In the genomic region with DNA sequence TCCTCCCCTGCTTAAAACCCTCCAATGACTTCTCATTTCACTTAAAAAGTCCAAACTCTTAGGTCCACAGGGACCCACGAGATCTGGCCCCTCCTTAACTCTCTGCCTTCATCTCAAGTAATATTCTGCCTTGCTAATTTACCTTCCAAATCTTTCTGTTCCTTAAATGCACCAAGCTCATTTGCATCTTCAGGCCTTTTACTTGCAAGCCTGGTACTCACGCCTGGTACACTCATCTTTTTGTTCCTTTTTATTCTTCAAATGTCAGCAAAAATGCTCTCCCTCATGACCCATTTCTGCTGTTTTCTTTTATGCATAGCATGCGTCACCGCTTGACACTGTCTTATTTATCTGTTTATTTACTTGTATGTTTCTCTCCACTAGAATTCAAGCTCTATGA, we compare ENCODE assay signal across 14 cellular contexts. TPM values are rescaled to one million over a fixed set of nuclear protein-coding genes. Genes with fewer than 3 reads are reported as not detected.
DNase-seq lines count a peak whose midpoint lies in the region; ATAC-seq and TF ChIP-seq lines count a peak whose summit lies in the region.
"Had no signal": no experiment of that assay in that cellular context is flagged by ENCODE, and none has a peak within 500 bp of the region (broad histone marks: within the 10 kb centered on the region; RNA-seq: fewer than 3 reads in every experiment).

No MANE protein-coding gene starts in this region.

- no peak overlapping the region for H3K9ac ChIP-seq in DND-41 (ENCODE audit: low read depth, low read length)

- peaks cover 99% of the 10 kb centered on the region for H3K79me2 ChIP-seq in DND-41 (ENCODE audit: insufficient read depth, low read length)

- no peaks in the 10 kb centered on the region for H3K27me3 ChIP-seq in DND-41 (ENCODE audit: insufficient read depth, low read length, poor library complexity)
- H3K27me3 ChIP-seq in muscle layer of duodenum (ENCODE audit: low read depth, low read length): no peaks in the 10 kb centered on the region
- H3K27me3 ChIP-seq: thyroid gland had no signal

- POLR2A ChIA-PET in activated CD4-positive, alpha-beta memory T cell treated with anti-CD3 and anti-CD28 coated beads for 36 hours (lab: Charles Lee): interaction anchor here (1.0 to 11.0 kb wide), 5 partner anchors 10 to 81 kb away, joined by 3 to 110 read pairs (median 3); no protein-coding TSS in a partner anchor

- H3K27ac ChIP-seq in DND-41 (ENCODE audit: low read length): peak overlapping the region; percentile 97
- H3K27ac ChIP-seq in muscle layer of duodenum (ENCODE audit: low read length): peak overlapping the region; percentile 48
- H3K27ac ChIP-seq: epithelial cell of prostate, thyroid gland had no signal

- no peak overlapping the region for H3K4me3 Mint-ChIP-seq in activated CD4-positive, alpha-beta memory T cell treated with anti-CD3 and anti-CD28 coated beads for 36 hours

- H3K36me3 ChIP-seq in DND-41 (ENCODE audit: insufficient read depth, low read length): peaks cover 13% of the 10 kb centered on the region; the same call in 1 of the 2 replicates
- peaks cover 0 to 5% of the 10 kb centered on the region in 2 donors for H3K36me3 ChIP-seq in muscle layer of duodenum (ENCODE audit: control insufficient read depth in 1 of 2, insufficient read depth in 2 of 2, low read length in 2 of 2)
- H3K36me3 ChIP-seq: thyroid gland had no signal

- no peaks in the 10 kb centered on the region for H3K9me3 ChIP-seq in DND-41 (ENCODE audit: insufficient read depth, low read length, severe bottlenecking)
- H3K9me3 ChIP-seq in muscle layer of duodenum (ENCODE audit: control insufficient read depth in 1 of 2, low read length in 2 of 2): no peaks in the 10 kb centered on the region
- H3K9me3 ChIP-seq: thyroid gland had no signal

- H3K4me2 ChIP-seq in DND-41 (ENCODE audit: insufficient read depth, low read length): no peak overlapping the region
- H3K4me2 ChIP-seq: smooth muscle cell had no signal

- H3K36me3 Mint-ChIP-seq in activated CD4-positive, alpha-beta memory T cell treated with anti-CD3 and anti-CD28 coated beads for 36 hours: peaks cover 23% of the 10 kb centered on the region

- no peak for ATAC-seq in DND-41 (ENCODE audit: insufficient read depth, low read depth)
- ATAC-seq in GM19395 (IDR thresholded peaks at IDR 0.05; ENCODE audit: unreplicated experiment): peak; percentile 29
- ATAC-seq in HG03095 (IDR thresholded peaks at IDR 0.05; ENCODE audit: unreplicated experiment): no peak
- ATAC-seq: SK-N-SH treated with all-trans-retinoic acid at 6 μM for 48 hours had no signal

- peaks cover 73% of the 10 kb centered on the region for H3K4me1 Mint-ChIP-seq in activated CD4-positive, alpha-beta memory T cell treated with anti-CD3 and anti-CD28 coated beads for 36 hours (ENCODE audit: low read depth)

- H3K27ac Mint-ChIP-seq in activated CD4-positive, alpha-beta memory T cell treated with anti-CD3 and anti-CD28 coated beads for 36 hours: peak overlapping the region; percentile 98

- no peaks in the 10 kb centered on the region for H3K9me3 Mint-ChIP-seq in activated CD4-positive, alpha-beta memory T cell treated with anti-CD3 and anti-CD28 coated beads for 36 hours

- H3K27me3 Mint-ChIP-seq in activated CD4-positive, alpha-beta memory T cell treated with anti-CD3 and anti-CD28 coated beads for 36 hours: no peaks in the 10 kb centered on the region

- intact Hi-C loops in activated CD4-positive, alpha-beta memory T cell treated with anti-CD3 and anti-CD28 coated beads for 36 hours (cut with micrococcal nuclease): loop anchor here (1.0 kb wide), 1 partner anchor 9 kb away; no protein-coding TSS in a partner anchor

- no peaks in the 10 kb centered on the region for H4K20me1 ChIP-seq in DND-41 (ENCODE audit: insufficient read depth, low read length)

- CTCF ChIA-PET in activated CD4-positive, alpha-beta memory T cell treated with anti-CD3 and anti-CD28 coated beads for 36 hours (lab: Charles Lee): interaction anchor here (0.9 to 13.8 kb wide), 5 partner anchors 23 to 137 kb away, joined by 4 to 96 read pairs (median 8); no protein-coding TSS in a partner anchor

- H3K4me3 ChIP-seq in DND-41 (ENCODE audit: low read depth in 1 of 2, low read length in 2 of 2): no peak overlapping the region
- H3K4me3 ChIP-seq in muscle layer of duodenum (ENCODE audit: low read depth in 1 of 2, low read length in 2 of 2): no peak overlapping the region
- H3K4me3 ChIP-seq: smooth muscle cell, thyroid gland had no signal

- DNase-seq in DND-41 (no peak), DMS79 (lab: John Stamatoyannopoulos, UW) (no peak), NCI-H1417 treated with DMSO at 0.1 percent for 48 hours (lab: John Stamatoyannopoulos, UW) (no peak), SKM-1 treated with dmso at 0.1 percent for 144 hours (lab: John Stamatoyannopoulos, UW; ENCODE audit: unreplicated experiment) (no peak)
- DNase-seq in activated CD4-positive, alpha-beta memory T cell treated with anti-CD3 and anti-CD28 coated beads for 36 hours: no peak
- DNase-seq: DMS153, NCI-H187 treated with DMSO at 0.1 percent for 48 hours, thyroid gland had no signal

- peaks cover 57% of the 10 kb centered on the region for H3K4me1 ChIP-seq in DND-41 (ENCODE audit: insufficient read depth, low read length)
- peaks cover 5 to 52% of the 10 kb centered on the region in 2 donors for H3K4me1 ChIP-seq in muscle layer of duodenum (ENCODE audit: control insufficient read depth in 1 of 2, insufficient read depth in 2 of 2, low read length in 2 of 2)

- no peak for TF ChIP-seq CTCF in DND-41 (IDR thresholded peaks at IDR 0.05; ENCODE audit: borderline replicate concordance, extremely low read depth, low read length, poor library complexity, severe bottlenecking)

- no peak overlapping the region for H2AFZ ChIP-seq in DND-41 (ENCODE audit: low read depth, low read length)

RNA-seq across cellular contexts. Expression of a gene that starts 2.7 kb away (rescaled TPM):
- total RNA-seq in activated CD4-positive, alpha-beta memory T cell treated with anti-CD3 and anti-CD28 coated beads for 36 hours: 100 to 1,000 TPM; 170 to 183 TPM
